ENCODE assay signal across 1 cellular context in the genomic region with DNA sequence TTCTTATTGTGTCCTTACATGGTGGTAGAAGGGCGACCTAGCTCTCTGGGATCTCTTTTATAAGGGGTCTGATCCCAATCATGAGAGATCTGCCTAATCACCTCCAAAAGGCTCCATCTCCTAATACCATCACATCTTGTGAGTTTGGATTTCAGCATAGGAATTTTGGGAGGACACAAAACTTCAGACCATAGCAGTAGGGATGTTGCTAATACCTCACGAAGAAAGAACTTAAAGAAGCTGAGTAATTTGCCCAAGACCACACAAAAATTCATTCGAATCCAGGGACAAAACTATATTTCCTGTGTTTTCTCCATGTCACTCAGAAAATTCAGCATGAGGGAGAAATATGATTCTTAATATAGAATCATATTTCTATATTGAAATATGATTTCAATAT.
TF ChIP-seq lines count a peak whose summit lies in the region.

No MANE protein-coding gene starts in this region.

TF ChIP-seq in HCT116, 20 proteins besides CTCF, POLR2A, EP300 and RAD21 (continued from another document):
- TF ChIP-seq, protein P1, sequence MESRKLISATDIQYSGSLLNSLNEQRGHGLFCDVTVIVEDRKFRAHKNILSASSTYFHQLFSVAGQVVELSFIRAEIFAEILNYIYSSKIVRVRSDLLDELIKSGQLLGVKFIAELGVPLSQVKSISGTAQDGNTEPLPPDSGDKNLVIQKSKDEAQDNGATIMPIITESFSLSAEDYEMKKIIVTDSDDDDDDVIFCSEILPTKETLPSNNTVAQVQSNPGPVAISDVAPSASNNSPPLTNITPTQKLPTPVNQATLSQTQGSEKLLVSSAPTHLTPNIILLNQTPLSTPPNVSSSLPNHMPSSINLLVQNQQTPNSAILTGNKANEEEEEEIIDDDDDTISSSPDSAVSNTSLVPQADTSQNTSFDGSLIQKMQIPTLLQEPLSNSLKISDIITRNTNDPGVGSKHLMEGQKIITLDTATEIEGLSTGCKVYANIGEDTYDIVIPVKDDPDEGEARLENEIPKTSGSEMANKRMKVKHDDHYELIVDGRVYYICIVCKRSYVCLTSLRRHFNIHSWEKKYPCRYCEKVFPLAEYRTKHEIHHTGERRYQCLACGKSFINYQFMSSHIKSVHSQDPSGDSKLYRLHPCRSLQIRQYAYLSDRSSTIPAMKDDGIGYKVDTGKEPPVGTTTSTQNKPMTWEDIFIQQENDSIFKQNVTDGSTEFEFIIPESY (IDR thresholded peaks at IDR 0.05; ENCODE audit: extremely low read depth, insufficient replicate concordance, low read length): no peak
- TF ChIP-seq YY1 (IDR thresholded peaks at IDR 0.05; ENCODE audit: extremely low read depth, insufficient replicate concordance, low read depth, low read length) (no peak), SRF (IDR thresholded peaks at IDR 0.05; ENCODE audit: low read depth) (no peak), SIN3A (IDR thresholded peaks at IDR 0.05; ENCODE audit: low read depth) (no peak), TCF7L2 (IDR thresholded peaks at IDR 0.05; ENCODE audit: borderline replicate concordance, extremely low read depth, insufficient read depth, insufficient read length) (no peak), CEBPB (IDR thresholded peaks at IDR 0.05; ENCODE audit: low read depth) (no peak), EZH2 (IDR thresholded peaks at IDR 0.05) (no peak), ELF1 (IDR thresholded peaks at IDR 0.05; ENCODE audit: borderline replicate concordance, low read depth) (no peak), ZNF274 (IDR thresholded peaks at IDR 0.05; ENCODE audit: low read depth, low read length) (no peak), SP1 (IDR thresholded peaks at IDR 0.05; ENCODE audit: low read depth) (no peak)
- TF ChIP-seq, protein P2, sequence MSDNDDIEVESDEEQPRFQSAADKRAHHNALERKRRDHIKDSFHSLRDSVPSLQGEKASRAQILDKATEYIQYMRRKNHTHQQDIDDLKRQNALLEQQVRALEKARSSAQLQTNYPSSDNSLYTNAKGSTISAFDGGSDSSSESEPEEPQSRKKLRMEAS (IDR thresholded peaks at IDR 0.05): no peak
